Comparison of ENCODE assay signal across 8 cellular contexts in the genomic region with DNA sequence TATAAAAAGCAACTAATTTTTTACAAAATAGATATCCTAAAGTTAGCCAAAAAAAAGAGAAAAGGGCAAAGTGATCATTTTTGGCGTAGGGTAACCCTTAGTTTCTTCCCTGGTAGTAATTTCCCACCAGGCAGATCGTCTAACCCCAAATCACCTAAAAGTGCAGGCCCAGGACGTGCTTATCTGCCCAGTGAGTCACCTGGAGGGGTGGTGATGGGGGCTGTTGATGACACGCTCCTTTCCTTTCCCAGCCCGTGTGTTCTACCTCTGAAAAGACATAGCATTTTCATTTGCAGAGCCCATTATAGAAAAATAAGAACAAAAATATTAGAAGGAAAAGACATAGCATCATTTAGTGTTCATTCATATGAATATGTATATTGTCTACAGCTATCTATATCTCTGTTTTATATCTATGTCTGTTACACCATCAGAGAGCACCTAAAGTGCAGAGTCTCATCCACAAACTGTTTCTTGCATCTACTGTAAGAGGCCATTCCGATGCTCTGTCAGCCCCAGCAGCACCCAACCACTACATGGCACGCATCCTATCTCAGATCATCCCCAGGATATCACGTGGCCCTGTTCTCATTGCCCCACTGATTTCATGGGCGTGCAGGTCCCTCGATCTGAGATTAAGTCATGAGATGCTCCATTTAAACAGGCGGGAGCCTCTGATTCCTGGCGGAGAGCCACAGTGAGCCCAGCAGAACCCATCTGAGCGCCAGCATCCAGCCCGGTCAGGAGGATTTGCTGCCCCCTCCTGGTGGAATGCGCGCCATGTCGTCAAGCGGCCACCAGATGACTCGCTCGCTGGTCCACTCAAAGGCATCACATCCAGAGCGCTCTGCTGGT. TPM values are rescaled to one million over a fixed set of nuclear protein-coding genes. Genes with fewer than 3 reads are reported as not detected.
DNase-seq lines count a peak whose midpoint lies in the region; ATAC-seq and TF ChIP-seq lines count a peak whose summit lies in the region.

No MANE protein-coding gene starts in this region.

- H4K20me1 ChIP-seq in HCT116 (ENCODE audit: insufficient read depth), result no peaks in the 10 kb centered on the region

- H2AFZ ChIP-seq in HCT116 (ENCODE audit: low read depth, low read length, poor library complexity, severe bottlenecking), result peak overlapping the region; percentile 53

- H3K4me2 ChIP-seq in HCT116 (ENCODE audit: low read length), result peak overlapping the region; percentile 35

- DNase-seq in CMK (ENCODE audit: low read depth) (peak; percentile 63), HCT116 (ENCODE audit: low read depth, low spot score) (peak; percentile 81), NCI-H2227 (lab: John Stamatoyannopoulos, UW; ENCODE audit: unreplicated experiment) (peak; percentile 98), cardiac fibroblast (ENCODE audit: low read depth in 2 of 2) (peak; percentile 85 to 89), kidney epithelial cell (ENCODE audit: low read depth) (no peak)
- DNase-seq in stimulated activated CD4-positive, alpha-beta T cell treated with anti-CD3 and anti-CD28 coated beads, Interleukin-1b, Interleukin-23, amount 100 ng/mL, for 4 hours (ENCODE audit: low read depth in 2 of 2), result peak; percentile 82 to 84

- H3K4me3 ChIP-seq in HCT116 (replicated peaks in 1 of 2; ENCODE audit: low read depth in 1 of 2, low read length in 2 of 2), result no peak overlapping the region
- H3K4me3 ChIP-seq in cardiac fibroblast (replicated peaks in 1 of 2; ENCODE audit: low read depth in 2 of 2, low read length in 2 of 2), result no peak overlapping the region
- H3K4me3 ChIP-seq in kidney epithelial cell (ENCODE audit: low read depth, low read length), result no peak overlapping the region

- TF ChIP-seq RAD21 in HCT116 (IDR thresholded peaks at IDR 0.05; ENCODE audit: low read depth), result peak; percentile 87

- RAD21 ChIA-PET in HCT116 (lab: Charles Lee; ENCODE audit: low non-redundant PET in 1 of 2, low total read pairs in 2 of 2, uncharacterized antibody in 2 of 2, unreplicated experiment in 2 of 2), result no interaction called here

- POLR2A ChIA-PET in HCT116 (lab: Charles Lee), result no interaction called here

- intact Hi-C loops in HCT116 (cut with micrococcal nuclease), result loop anchor here (1.0 to 5.0 kb wide), 3 partner anchors 59 to 423 kb away; a partner anchor contains a TSS

- H3K9me2 ChIP-seq in HCT116 (ENCODE audit: insufficient read depth), result no peaks in the 10 kb centered on the region

- H3K27ac ChIP-seq in HCT116 (ENCODE audit: low read depth, low read length), result no peak overlapping the region

- TF ChIP-seq CTCF in HCT116 (IDR thresholded peaks at IDR 0.05 in 2 of 3, conservative IDR thresholded peaks at IDR 0.05 in 1 of 3; ENCODE audit: borderline replicate concordance in 1 of 3, insufficient read depth in 1 of 3, low read depth in 2 of 3, low read length in 2 of 3) (peak; percentile 98 to 100 (median 100)), cardiac fibroblast (IDR thresholded peaks at IDR 0.05; ENCODE audit: low read depth, low read length) (peak; percentile 98), kidney epithelial cell (IDR thresholded peaks at IDR 0.05; ENCODE audit: insufficient read depth, low read length, poor library complexity, severe bottlenecking) (peak; percentile 96)

- no peak overlapping the region for H3K9ac ChIP-seq in HCT116 (ENCODE audit: low read length)

- ATAC-seq in HCT116 (peak; percentile 97), HG03108 (IDR thresholded peaks at IDR 0.05; ENCODE audit: unreplicated experiment) (no peak)
- peak; percentile 91 to 95 for ATAC-seq in activated CD4-positive, CD25-positive, alpha-beta regulatory T cell treated with anti-CD3 and anti-CD28 coated beads, Interleukin-2, amount 50 U/mL, for 24 hours

- TF ChIP-seq POLR2A in HCT116 (IDR thresholded peaks at IDR 0.05; ENCODE audit: borderline replicate concordance, extremely low read depth, insufficient read depth, insufficient read length), result no peak

- H3K27me3 ChIP-seq in HCT116 (ENCODE audit: insufficient read depth, low read length) (no peaks in the 10 kb centered on the region), kidney epithelial cell (ENCODE audit: control insufficient read depth, insufficient read depth, low read length) (no peaks in the 10 kb centered on the region)

- no TSS peak for BruUV-seq in HCT116 (replicated peaks; lab: Mats Ljungman, UMichigan)

- no peaks in the 10 kb centered on the region for H3K36me3 ChIP-seq in HCT116 (ENCODE audit: control insufficient read depth in 1 of 2, insufficient read depth in 2 of 2, low read length in 2 of 2)
- no peaks in the 10 kb centered on the region for H3K36me3 ChIP-seq in kidney epithelial cell (ENCODE audit: control insufficient read depth, insufficient read depth, low read length)

- CTCF ChIA-PET in HCT116 (lab: Charles Lee), result interaction anchor here (0.9 kb wide), 1 partner anchor 42 kb away, joined by 3 read pairs; a partner anchor contains a TSS

- H3K79me2 ChIP-seq in HCT116 (ENCODE audit: insufficient read depth, low read length), result no peaks in the 10 kb centered on the region

- peaks cover 5 to 13% of the 10 kb centered on the region in 2 experiments; a peak in 3 of 4 replicates for H3K9me3 ChIP-seq in HCT116 (ENCODE audit: control insufficient read depth in 1 of 2, insufficient read depth in 1 of 2, low read depth in 1 of 2, low read length in 2 of 2)

- peaks cover 5 to 15% of the 10 kb centered on the region in 2 experiments; a peak in 3 of 4 replicates for H3K4me1 ChIP-seq in HCT116 (ENCODE audit: control insufficient read depth in 1 of 2, insufficient read depth in 2 of 2, low read length in 2 of 2)

TF ChIP-seq in HCT116, 20 proteins besides CTCF, POLR2A, EP300 and RAD21:
- TF ChIP-seq POLR2AphosphoS5 (IDR thresholded peaks at IDR 0.05; ENCODE audit: low read depth, low read length) (no peak), CBX3 (IDR thresholded peaks at IDR 0.05; ENCODE audit: low read depth) (no peak), YY1 (IDR thresholded peaks at IDR 0.05; ENCODE audit: extremely low read depth, insufficient replicate concordance, low read depth, low read length) (peak; percentile 74), TCF7L2 (IDR thresholded peaks at IDR 0.05; ENCODE audit: borderline replicate concordance, extremely low read depth, insufficient read depth, insufficient read length) (peak; percentile 19), ELF1 (IDR thresholded peaks at IDR 0.05; ENCODE audit: borderline replicate concordance, low read depth) (no peak), JUND (IDR thresholded peaks at IDR 0.05) (no peak), SP1 (IDR thresholded peaks at IDR 0.05; ENCODE audit: low read depth) (no peak), SIN3A (IDR thresholded peaks at IDR 0.05; ENCODE audit: low read depth) (no peak)
- TF ChIP-seq, protein P1, sequence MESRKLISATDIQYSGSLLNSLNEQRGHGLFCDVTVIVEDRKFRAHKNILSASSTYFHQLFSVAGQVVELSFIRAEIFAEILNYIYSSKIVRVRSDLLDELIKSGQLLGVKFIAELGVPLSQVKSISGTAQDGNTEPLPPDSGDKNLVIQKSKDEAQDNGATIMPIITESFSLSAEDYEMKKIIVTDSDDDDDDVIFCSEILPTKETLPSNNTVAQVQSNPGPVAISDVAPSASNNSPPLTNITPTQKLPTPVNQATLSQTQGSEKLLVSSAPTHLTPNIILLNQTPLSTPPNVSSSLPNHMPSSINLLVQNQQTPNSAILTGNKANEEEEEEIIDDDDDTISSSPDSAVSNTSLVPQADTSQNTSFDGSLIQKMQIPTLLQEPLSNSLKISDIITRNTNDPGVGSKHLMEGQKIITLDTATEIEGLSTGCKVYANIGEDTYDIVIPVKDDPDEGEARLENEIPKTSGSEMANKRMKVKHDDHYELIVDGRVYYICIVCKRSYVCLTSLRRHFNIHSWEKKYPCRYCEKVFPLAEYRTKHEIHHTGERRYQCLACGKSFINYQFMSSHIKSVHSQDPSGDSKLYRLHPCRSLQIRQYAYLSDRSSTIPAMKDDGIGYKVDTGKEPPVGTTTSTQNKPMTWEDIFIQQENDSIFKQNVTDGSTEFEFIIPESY (IDR thresholded peaks at IDR 0.05; ENCODE audit: extremely low read depth, insufficient replicate concordance, low read length), result no peak

RNA-seq across cellular contexts. Expression of a gene that starts 8.5 kb away (rescaled TPM):
- total RNA-seq in HCT116 (2021; ENCODE audit: unreplicated experiment), result 0.12 TPM
- 0.77 TPM in 1 of 2 replicates, not detected in the other for polyA plus RNA-seq in HCT116 (2012)
- total RNA-seq in kidney epithelial cell, result 0.50 TPM in 1 of 2 replicates, not detected in the other

RNA-seq across cellular contexts. Expression of a gene that starts 11.3 kb away (rescaled TPM):
- total RNA-seq in HCT116 (2021; ENCODE audit: unreplicated experiment), result not detected
- polyA plus RNA-seq in HCT116 (2012), result 0.05 and 0.07 TPM in 2 replicates
- total RNA-seq in kidney epithelial cell, result not detected in 2 replicates

RNA-seq across cellular contexts. Expression of a gene that starts 25.8 kb away (rescaled TPM):
- total RNA-seq in HCT116 (2021; ENCODE audit: unreplicated experiment) (not detected), kidney epithelial cell (0.04 TPM in 1 of 2 replicates, not detected in the other)
- 0.05 TPM in 1 of 2 replicates, not detected in the other for polyA plus RNA-seq in HCT116 (2012)

RNA-seq across cellular contexts. Expression of a gene that starts 30.6 kb away (rescaled TPM):
- total RNA-seq in HCT116 (2021; ENCODE audit: unreplicated experiment) (1,666 TPM), kidney epithelial cell (2,500 and 2,976 TPM in 2 replicates)
- 2,933 and 3,847 TPM in 2 replicates for polyA plus RNA-seq in HCT116 (2012)

RNA-seq across cellular contexts. Expression of a gene that starts 40.2 kb away (rescaled TPM):
- total RNA-seq in HCT116 (2021; ENCODE audit: unreplicated experiment) (99.9 TPM), kidney epithelial cell (108 and 146 TPM in 2 replicates)
- polyA plus RNA-seq in HCT116 (2012), result 72.0 and 86.5 TPM in 2 replicates
